Comparison of ENCODE assay signal across 27 cellular contexts in genomic region chr17:39246274-39246673, GRCh38. TPM values are rescaled to one million over a fixed set of nuclear protein-coding genes. Genes with fewer than 3 reads are reported as not detected.
A peak's percentile ranks its signal among the peaks of the same experiment; 100 is the strongest.
DNase-seq lines count a peak whose midpoint lies in the region; ATAC-seq and TF ChIP-seq lines count a peak whose summit lies in the region.
"Had no signal": no experiment of that assay in that cellular context is flagged by ENCODE, and none has a peak within 500 bp of the region (broad histone marks: within the 10 kb centered on the region; RNA-seq: fewer than 3 reads in every experiment).

No MANE protein-coding gene starts in this region.

- DNase-seq in activated CD8-positive, alpha-beta memory T cell treated with anti-CD3 and anti-CD28 coated beads, Interleukin-2, amount 50 U/mL, for 4 hours = peak; percentile 1
- no peak for DNase-seq in activated CD8-positive, alpha-beta memory T cell treated with anti-CD3 and anti-CD28 coated beads, Interleukin-2, amount 10 ng/mL, durations not matched to agents 7 days and 5 days
- no peak for DNase-seq in IMR-90
- peak; percentile 48 for DNase-seq in endodermal cell
- DNase-seq in sigmoid colon = peak; percentile 24
- DNase-seq in uterus = no peak
- DNase-seq in stimulated activated naive CD4-positive, alpha-beta T cell treated with Interleukin-2 at 50 U/mL for 16 hours (lab: John Stamatoyannopoulos, UW) = no peak
- DNase-seq in GM10248 (ENCODE audit: extremely low spot score) = no peak
- DNase-seq: activated CD4-positive, alpha-beta T cell treated with anti-CD3 and anti-CD28 coated beads for 48 hours; activated naive CD8-positive, alpha-beta T cell treated with anti-CD3 and anti-CD28 coated beads for 36 hours; C1 segment of cervical spinal cord; effector CD8-positive, alpha-beta T cell; erythroblast; Kasumi-1; mesendoderm; MV-4-11; NCI-H1930; NCI-H226; nucleus accumbens; stimulated activated CD4-positive, alpha-beta T cell treated with anti-CD3 and anti-CD28 coated beads, Interleukin-4, amount 100 ng/mL, for 1 hour had no signal

- no peak overlapping the region for H4K5ac ChIP-seq in IMR-90 (ENCODE audit: low read depth, low read length)

- no peak overlapping the region for H2AFZ ChIP-seq in IMR-90 (replicated peaks; ENCODE audit: low read length, poor library complexity)
- H2AFZ ChIP-seq: hepatocyte had no signal

- no peaks in the 10 kb centered on the region for H3K9me3 ChIP-seq in IMR-90 (ENCODE audit: control insufficient read depth, insufficient read depth, low read length)
- H3K9me3 ChIP-seq in endodermal cell (ENCODE audit: control insufficient read depth, low read length) = no peaks in the 10 kb centered on the region
- H3K9me3 ChIP-seq in sigmoid colon = no peaks in the 10 kb centered on the region
- H3K9me3 ChIP-seq in uterus = no peaks in the 10 kb centered on the region

- H3K4me3 Mint-ChIP-seq in activated CD8-positive, alpha-beta memory T cell treated with anti-CD3 and anti-CD28 coated beads, Interleukin-2, amount 10 ng/mL, durations not matched to agents 7 days and 5 days = no peak overlapping the region
- no peak overlapping the region for H3K4me3 Mint-ChIP-seq in endodermal cell
- H3K4me3 Mint-ChIP-seq: activated naive CD8-positive, alpha-beta T cell treated with anti-CD3 and anti-CD28 coated beads for 36 hours; activated T-helper 1 cell treated with anti-CD3 and anti-CD28 coated beads, Interleukin-12 subunit alpha, Interleukin-12 subunit beta, Interleukin-2, Interleukin-4 antibody, amounts not matched to agents 30 ng/mL and 10 ng/mL and 1 ng/mL, durations not matched to agents 14 hours and 24 hours and 36 hours; stimulated activated memory B cell treated with anti-CD40 and anti-IgM and Interleukin-4, amounts not matched to agents 10 μg/mL and 1 μg/mL and 100 μg/mL, for 72 hours; T-helper 1 cell treated with Interleukin-12 subunit alpha and Interleukin-12 subunit beta and Interleukin-4 antibody, amounts not matched to agents 30 μg/mL and 1 μg/mL, for 36 hours had no signal

- no peak overlapping the region for H2BK15ac ChIP-seq in IMR-90 (ENCODE audit: low read depth, low read length)

- POLR2A ChIA-PET in IMR-90 (lab: Charles Lee; ENCODE audit: unreplicated experiment) = no interaction called here
- POLR2A ChIA-PET in GM10248 (lab: Yijun Ruan, JAX) = interaction anchor here (0.7 kb wide), 1 partner anchor 263 kb away, joined by 4 read pairs; no protein-coding TSS in a partner anchor

- no peak overlapping the region for H4K8ac ChIP-seq in IMR-90 (ENCODE audit: low read depth in 2 of 2, low read length in 2 of 2)

- H4K20me1 ChIP-seq in IMR-90 (ENCODE audit: insufficient read depth, low read length) = no peaks in the 10 kb centered on the region; the same call in 1 of the 2 replicates

- H3K4me3 ChIP-seq in IMR-90 (ENCODE audit: insufficient read depth, low read depth, low read length) (no peak overlapping the region), endodermal cell (ENCODE audit: low read length) (no peak overlapping the region), sigmoid colon (no peak overlapping the region), uterus (no peak overlapping the region)
- H3K4me3 ChIP-seq: hepatocyte, SK-N-MC had no signal

- TF ChIP-seq EP300 in sigmoid colon (IDR thresholded peaks at IDR 0.05) = no peak

- no peak for TF ChIP-seq RAD21 in IMR-90 (IDR thresholded peaks at IDR 0.05; ENCODE audit: low read length)

- H3K9ac ChIP-seq in IMR-90 (ENCODE audit: low read depth, low read length) = no peak overlapping the region
- H3K9ac ChIP-seq in endodermal cell (ENCODE audit: extremely low read depth, low read length, poor library complexity, severe bottlenecking) = no peak overlapping the region

- BruUV-seq in IMR-90 (replicated peaks; lab: Mats Ljungman, UMichigan) = no TSS peak

- dilution Hi-C loops in IMR-90 (cut with HindIII; ENCODE audit: low sequenced_read_pairs, unreplicated experiment) = no loop called here

- ATAC-seq in activated CD8-positive, alpha-beta memory T cell treated with anti-CD3 and anti-CD28 coated beads, Interleukin-2, amount 10 ng/mL, durations not matched to agents 7 days and 5 days = no peak
- no peak for ATAC-seq in IMR-90 (ENCODE audit: low read depth)
- ATAC-seq: left lobe of liver; stimulated activated memory B cell treated with anti-CD40 and anti-IgM and Interleukin-4, amounts not matched to agents 10 μg/mL and 1 μg/mL and 100 μg/mL, for 72 hours had no signal

- CTCF ChIA-PET in activated CD8-positive, alpha-beta memory T cell treated with anti-CD3 and anti-CD28 coated beads, Interleukin-2, amount 10 ng/mL, durations not matched to agents 7 days and 5 days (lab: Charles Lee) = interaction anchor here (0.6 to 21.5 kb wide), 11 partner anchors 8 to 263 kb away, joined by 3 to 670 read pairs (median 9); partner anchors contain the start of genes CACNB1 and RPL19
- CTCF ChIA-PET in IMR-90 (lab: Yijun Ruan, JAX) (interaction anchor here (1.0 to 1.8 kb wide), 2 partner anchors 40 to 263 kb away, joined by 3 to 6 read pairs; no protein-coding TSS in a partner anchor), GM10248 (lab: Yijun Ruan, JAX) (interaction anchor here (0.8 to 8.1 kb wide), 7 partner anchors 10 to 82 kb away, joined by 3 to 151 read pairs (median 27); no protein-coding TSS in a partner anchor)

- no peak overlapping the region for H3K27ac ChIP-seq in IMR-90 (ENCODE audit: insufficient read depth, low read length)
- no peak overlapping the region for H3K27ac ChIP-seq in endodermal cell (ENCODE audit: low read depth, low read length)
- H3K27ac ChIP-seq in sigmoid colon = no peak overlapping the region
- H3K27ac ChIP-seq in uterus = no peak overlapping the region
- H3K27ac ChIP-seq: hepatocyte, SK-N-MC had no signal

- H3K27me3 ChIP-seq in IMR-90 (ENCODE audit: control insufficient read depth, insufficient read depth, low read length) (no peaks in the 10 kb centered on the region), endodermal cell (ENCODE audit: control insufficient read depth, insufficient read depth, low read length, poor library complexity, severe bottlenecking) (no peaks in the 10 kb centered on the region), sigmoid colon (peaks cover 0 to 11% (median 0%) of the 10 kb centered on the region in 3 donors), uterus (no peaks in the 10 kb centered on the region)
- H3K27me3 ChIP-seq: hepatocyte had no signal

- no peak overlapping the region for H3K4me2 ChIP-seq in IMR-90 (ENCODE audit: low read depth, low read length)
- H3K4me2 ChIP-seq: hepatocyte had no signal

- H3K4ac ChIP-seq in IMR-90 (ENCODE audit: low read depth, low read length) = no peak overlapping the region

- no peak overlapping the region for H2BK20ac ChIP-seq in IMR-90 (ENCODE audit: low read depth, low read length)

- intact Hi-C loops in IMR-90 (cut with micrococcal nuclease) = no loop called here
- intact Hi-C loops in sigmoid colon (cut with DNase I) = no loop called here
- intact Hi-C loops in uterus (cut with DNase I; ENCODE audit: low total_unique reads) = loop anchor here (10.0 kb wide), 1 partner anchor 261 kb away; no protein-coding TSS in a partner anchor

- H3K18ac ChIP-seq in IMR-90 (ENCODE audit: low read depth, low read length) = no peak overlapping the region

- H3K4me1 Mint-ChIP-seq in activated CD8-positive, alpha-beta memory T cell treated with anti-CD3 and anti-CD28 coated beads, Interleukin-2, amount 10 ng/mL, durations not matched to agents 7 days and 5 days = peaks cover 12% of the 10 kb centered on the region
- peaks cover 17% of the 10 kb centered on the region for H3K4me1 Mint-ChIP-seq in endodermal cell

- no peak overlapping the region for H2AK9ac ChIP-seq in IMR-90 (replicated peaks; ENCODE audit: low read depth, low read length, poor library complexity)

- H3K56ac ChIP-seq in IMR-90 (ENCODE audit: extremely low read depth, insufficient read depth, low read length) = no peak overlapping the region

- H3K36me3 Mint-ChIP-seq in activated CD8-positive, alpha-beta memory T cell treated with anti-CD3 and anti-CD28 coated beads, Interleukin-2, amount 10 ng/mL, durations not matched to agents 7 days and 5 days = no peaks in the 10 kb centered on the region
- no peaks in the 10 kb centered on the region for H3K36me3 Mint-ChIP-seq in endodermal cell (ENCODE audit: low read depth)
- H3K36me3 Mint-ChIP-seq: activated naive CD8-positive, alpha-beta T cell treated with anti-CD3 and anti-CD28 coated beads for 36 hours; stimulated activated memory B cell treated with anti-CD40 and anti-IgM and Interleukin-4, amounts not matched to agents 10 μg/mL and 1 μg/mL and 100 μg/mL, for 72 hours had no signal

- H3K36me3 ChIP-seq in IMR-90 (ENCODE audit: control insufficient read depth, insufficient read depth, low read length) (no peaks in the 10 kb centered on the region), endodermal cell (ENCODE audit: control insufficient read depth, insufficient read depth, low read length) (no peaks in the 10 kb centered on the region), sigmoid colon (no peaks in the 10 kb centered on the region), uterus (no peaks in the 10 kb centered on the region)

- H3K9me1 ChIP-seq in IMR-90 (ENCODE audit: insufficient read depth, low read length) = no peaks in the 10 kb centered on the region

- H4K91ac ChIP-seq in IMR-90 (ENCODE audit: insufficient read depth, low read depth, low read length) = no peak overlapping the region

- in situ Hi-C loops in IMR-90 (cut with MboI; ENCODE audit: low sequenced_read_pairs) = loop anchor here (10.0 kb wide), 1 partner anchor 261 kb away; no protein-coding TSS in a partner anchor

- H3K27ac Mint-ChIP-seq in activated CD8-positive, alpha-beta memory T cell treated with anti-CD3 and anti-CD28 coated beads, Interleukin-2, amount 10 ng/mL, durations not matched to agents 7 days and 5 days = no peak overlapping the region
- no peak overlapping the region for H3K27ac Mint-ChIP-seq in endodermal cell
- H3K27ac Mint-ChIP-seq: activated naive CD8-positive, alpha-beta T cell treated with anti-CD3 and anti-CD28 coated beads for 36 hours; activated T-helper 1 cell treated with anti-CD3 and anti-CD28 coated beads, Interleukin-12 subunit alpha, Interleukin-12 subunit beta, Interleukin-2, Interleukin-4 antibody, amounts not matched to agents 30 ng/mL and 10 ng/mL and 1 ng/mL, durations not matched to agents 14 hours and 24 hours and 36 hours; stimulated activated memory B cell treated with anti-CD40 and anti-IgM and Interleukin-4, amounts not matched to agents 10 μg/mL and 1 μg/mL and 100 μg/mL, for 72 hours; T-helper 1 cell treated with Interleukin-12 subunit alpha and Interleukin-12 subunit beta and Interleukin-4 antibody, amounts not matched to agents 30 μg/mL and 1 μg/mL, for 36 hours had no signal

- no peak overlapping the region for H2BK120ac ChIP-seq in IMR-90 (ENCODE audit: low read depth, low read length)

- H3K14ac ChIP-seq in IMR-90 (replicated peaks; ENCODE audit: low read depth, low read length) = no peak overlapping the region

- no peaks in the 10 kb centered on the region for H3K4me1 ChIP-seq in IMR-90 (ENCODE audit: control insufficient read depth, insufficient read depth, low read length)
- no peaks in the 10 kb centered on the region for H3K4me1 ChIP-seq in endodermal cell (ENCODE audit: control insufficient read depth, insufficient read depth, low read length)
- no peaks in the 10 kb centered on the region for H3K4me1 ChIP-seq in sigmoid colon
- H3K4me1 ChIP-seq in uterus = no peaks in the 10 kb centered on the region

- H2AK5ac ChIP-seq in IMR-90 (ENCODE audit: low read depth, low read length) = no peak overlapping the region

- H3K23ac ChIP-seq in IMR-90 (ENCODE audit: low read depth, low read length) = no peak overlapping the region

- no CpG with 5 or more reads among the region's 3 CpGs for WGBS in IMR-90 (ENCODE audit: extremely low coverage in 2 of 2, insufficient read length in 1 of 2), 2 experiments
- 89 to 92% methylated on average over 1 to 2 of the region's 3 CpGs for WGBS in endodermal cell (ENCODE audit: insufficient coverage in 1 of 2, insufficient read length in 1 of 2), 2 experiments
- 53 to 59% methylated on average over 3 of the region's 3 CpGs for WGBS in sigmoid colon, 2 donors

- TF ChIP-seq POLR2A in IMR-90 (IDR thresholded peaks at IDR 0.05; ENCODE audit: low read depth, low read length) (no peak), sigmoid colon (IDR thresholded peaks at IDR 0.05) (no peak), uterus (IDR thresholded peaks at IDR 0.05) (no peak)

- no peaks in the 10 kb centered on the region for H3K27me3 Mint-ChIP-seq in activated CD8-positive, alpha-beta memory T cell treated with anti-CD3 and anti-CD28 coated beads, Interleukin-2, amount 10 ng/mL, durations not matched to agents 7 days and 5 days
- H3K27me3 Mint-ChIP-seq in endodermal cell (ENCODE audit: insufficient read depth) = no peaks in the 10 kb centered on the region
- H3K27me3 Mint-ChIP-seq: activated naive CD8-positive, alpha-beta T cell treated with anti-CD3 and anti-CD28 coated beads for 36 hours had no signal

- no peaks in the 10 kb centered on the region for H3K79me1 ChIP-seq in IMR-90 (ENCODE audit: low read depth in 1 of 2, low read length in 2 of 2)

- peak; percentile 5; the same call in 1 of the 2 replicates for TF ChIP-seq CTCF in IMR-90 (conservative IDR thresholded peaks at IDR 0.05; ENCODE audit: low read depth, low read length)
- TF ChIP-seq CTCF in endodermal cell (conservative IDR thresholded peaks at IDR 0.05) = peak; percentile 31
- TF ChIP-seq CTCF in sigmoid colon (IDR thresholded peaks at IDR 0.05) = no peak
- TF ChIP-seq CTCF in uterus (IDR thresholded peaks at IDR 0.05) = no peak
- TF ChIP-seq CTCF in GM10248 (IDR thresholded peaks at IDR 0.05; ENCODE audit: control extremely low read depth, extremely low read depth, low read depth, missing control alignments) = no peak

- no peaks in the 10 kb centered on the region for H3K9me3 Mint-ChIP-seq in activated CD8-positive, alpha-beta memory T cell treated with anti-CD3 and anti-CD28 coated beads, Interleukin-2, amount 10 ng/mL, durations not matched to agents 7 days and 5 days (ENCODE audit: low read depth)
- H3K9me3 Mint-ChIP-seq in endodermal cell = no peaks in the 10 kb centered on the region
- H3K9me3 Mint-ChIP-seq: activated naive CD8-positive, alpha-beta T cell treated with anti-CD3 and anti-CD28 coated beads for 36 hours; activated T-helper 1 cell treated with anti-CD3 and anti-CD28 coated beads, Interleukin-12 subunit alpha, Interleukin-12 subunit beta, Interleukin-2, Interleukin-4 antibody, amounts not matched to agents 30 ng/mL and 10 ng/mL and 1 ng/mL, durations not matched to agents 14 hours and 24 hours and 36 hours; stimulated activated memory B cell treated with anti-CD40 and anti-IgM and Interleukin-4, amounts not matched to agents 10 μg/mL and 1 μg/mL and 100 μg/mL, for 72 hours; T-helper 1 cell treated with Interleukin-12 subunit alpha and Interleukin-12 subunit beta and Interleukin-4 antibody, amounts not matched to agents 30 μg/mL and 1 μg/mL, for 36 hours had no signal

- H2BK5ac ChIP-seq in IMR-90 (ENCODE audit: low read depth, low read length, poor library complexity, severe bottlenecking) = no peak overlapping the region

RNA-seq across cellular contexts. Expression of gene STAC2, which starts 20.5 kb away (rescaled TPM):
- not detected for total RNA-seq in activated CD8-positive, alpha-beta memory T cell treated with anti-CD3 and anti-CD28 coated beads, Interleukin-2, amount 10 ng/mL, durations not matched to agents 7 days and 5 days
- not detected in 2 replicates for total RNA-seq in IMR-90 (2012; rRNA removed)
- polyA plus RNA-seq in IMR-90 (2012; rRNA removed) = 0.02 and 0.03 TPM in 2 replicates
- 0.01 and 0.02 TPM in 2 replicates for polyA plus RNA-seq in IMR-90 (2012; cell fraction: cytosol; rRNA removed)
- polyA plus RNA-seq in IMR-90 (2012; cell fraction: nucleus; rRNA removed; ENCODE audit: low replicate concordance) = 0.02 and 0.08 TPM in 2 replicates
- under 1 TPM; 0.35 to 0.46 TPM for total RNA-seq in endodermal cell
- polyA plus RNA-seq in endodermal cell (2013, experiment 1 of 2) = 1.3 TPM
- 1.2 TPM for polyA plus RNA-seq in endodermal cell (2013, experiment 2 of 2)
- total RNA-seq in sigmoid colon = 1 to 10 TPM in 1 of 4 donors, under 1 TPM in 3; 0.16 to 1.1 (median 0.31) TPM
- under 1 TPM in 2 of 3 donors, not detected in 1; under 0.01 to 0.47 TPM for polyA plus RNA-seq in sigmoid colon
- total RNA-seq in uterus = 10 to 100 TPM in 1 of 4 donors, 1 to 10 TPM in 2, under 1 TPM in 1; 0.59 to 14.4 (median 1.1) TPM
- total RNA-seq: astrocyte, hepatocyte, left lobe of liver had no signal

RNA-seq across cellular contexts. Expression of gene RPL19, which starts 46.2 kb away (rescaled TPM):
- 1,000 to 10,000 TPM; 1,859 to 1,928 TPM for total RNA-seq in activated CD8-positive, alpha-beta memory T cell treated with anti-CD3 and anti-CD28 coated beads, Interleukin-2, amount 10 ng/mL, durations not matched to agents 7 days and 5 days
- total RNA-seq in IMR-90 (2012; rRNA removed) (2,298 and 2,466 TPM in 2 replicates), endodermal cell (1,000 to 10,000 TPM; 1,782 to 1,829 TPM), sigmoid colon (1,000 to 10,000 TPM; 3,053 to 4,685 (median 3,950) TPM), uterus (1,000 to 10,000 TPM; 1,469 to 5,936 (median 3,528) TPM)
- polyA plus RNA-seq in IMR-90 (2012; rRNA removed) (2,030 and 2,101 TPM in 2 replicates), sigmoid colon (1,000 to 10,000 TPM; 2,689 to 4,258 (median 3,169) TPM)
- polyA plus RNA-seq in IMR-90 (2012; cell fraction: cytosol; rRNA removed) = 3,418 and 5,498 TPM in 2 replicates
- 579 and 1,052 TPM in 2 replicates for polyA plus RNA-seq in IMR-90 (2012; cell fraction: nucleus; rRNA removed; ENCODE audit: low replicate concordance)
- polyA plus RNA-seq in endodermal cell (2013, experiment 1 of 2) = 2,533 TPM
- 2,401 TPM for polyA plus RNA-seq in endodermal cell (2013, experiment 2 of 2)

RNA-seq across cellular contexts. Expression of gene CACNB1, which starts 48.8 kb away (rescaled TPM):
- total RNA-seq in activated CD8-positive, alpha-beta memory T cell treated with anti-CD3 and anti-CD28 coated beads, Interleukin-2, amount 10 ng/mL, durations not matched to agents 7 days and 5 days = 10 to 100 TPM; 21.0 to 32.9 TPM
- total RNA-seq in IMR-90 (2012; rRNA removed) (2.5 TPM in 2 replicates), endodermal cell (10 to 100 TPM; 12.2 to 13.2 TPM), sigmoid colon (1 to 10 TPM; 5.3 to 8.0 (median 7.4) TPM), uterus (10 to 100 TPM in 2 of 4 donors, 1 to 10 TPM in 2; 5.6 to 23.3 (median 8.4) TPM)
- polyA plus RNA-seq in IMR-90 (2012; rRNA removed) (7.3 and 8.6 TPM in 2 replicates), sigmoid colon (10 to 100 TPM in 1 of 3 donors, 1 to 10 TPM in 2; 3.0 to 11.6 (median 8.1) TPM)
- polyA plus RNA-seq in IMR-90 (2012; cell fraction: cytosol; rRNA removed) = 4.2 and 4.6 TPM in 2 replicates
- 46.8 and 65.5 TPM in 2 replicates for polyA plus RNA-seq in IMR-90 (2012; cell fraction: nucleus; rRNA removed; ENCODE audit: low replicate concordance)
- polyA plus RNA-seq in endodermal cell (2013, experiment 1 of 2) = 15.9 TPM
- 12.4 TPM for polyA plus RNA-seq in endodermal cell (2013, experiment 2 of 2)

Comparison
In these comparisons a context has a peak if more than half of its experiments do, and no peak if none do; other contexts are left out.
1. DNase-seq: peak in activated CD8-positive, alpha-beta memory T cell treated with anti-CD3 and anti-CD28 coated beads, Interleukin-2, amount 50 U/mL, for 4 hours (single experiment), endodermal cell (single experiment) and sigmoid colon (single experiment); none in activated CD8-positive, alpha-beta memory T cell treated with anti-CD3 and anti-CD28 coated beads, Interleukin-2, amount 10 ng/mL, durations not matched to agents 7 days and 5 days (single experiment), IMR-90 (single experiment), uterus (0 of 2), stimulated activated naive CD4-positive, alpha-beta T cell treated with Interleukin-2 at 50 U/mL for 16 hours (single experiment) and GM10248 (single experiment).
2. CTCF ChIP-seq: peak in IMR-90 (single experiment) and endodermal cell (single experiment); none in sigmoid colon (0 of 4), uterus (0 of 4) and GM10248 (single experiment).